Comparison of ENCODE assay signal across 32 cellular contexts in the genomic region with DNA sequence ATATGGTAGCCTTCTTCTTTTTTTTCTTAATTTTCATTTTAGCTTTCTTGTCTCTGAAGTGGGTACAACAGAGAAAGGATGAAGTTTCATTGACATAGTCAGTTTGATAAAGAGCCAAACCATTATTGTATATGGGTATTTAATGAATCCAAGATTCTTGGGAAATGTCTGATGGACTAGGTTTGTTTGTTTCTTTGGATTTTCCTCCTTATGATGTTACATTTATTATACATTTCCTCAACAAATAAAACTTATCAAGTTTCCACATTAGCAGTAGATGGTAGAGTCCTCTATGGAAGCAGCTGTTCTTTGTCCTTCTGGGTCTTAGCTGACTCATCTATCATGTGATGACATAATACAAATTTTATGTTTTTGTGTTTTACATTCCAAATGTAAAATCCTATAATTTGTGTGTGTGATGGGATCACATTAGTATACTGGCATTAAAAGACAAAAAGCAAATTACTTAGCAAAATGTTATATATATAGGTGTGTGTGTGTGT. TPM values are rescaled to one million over a fixed set of nuclear protein-coding genes. Genes with fewer than 3 reads are reported as not detected.
DNase-seq lines count a peak whose midpoint lies in the region; ATAC-seq, FAIRE-seq and TF ChIP-seq lines count a peak whose summit lies in the region.
"Had no signal": no experiment of that assay in that cellular context is flagged by ENCODE, and none has a peak within 500 bp of the region (broad histone marks: within the 10 kb centered on the region; RNA-seq: fewer than 3 reads in every experiment).

No MANE protein-coding gene starts in this region.

- H3K27ac ChIP-seq in ACC112 (ENCODE audit: low read depth, low read length), result peak overlapping the region; percentile 46; the same call in 1 of the 2 replicates
- H3K27ac ChIP-seq in endothelial cell of umbilical vein (ENCODE audit: insufficient read depth, low read depth, low read length), result no peak overlapping the region
- no peak overlapping the region for H3K27ac ChIP-seq in MM.1S (ENCODE audit: low read length)
- H3K27ac ChIP-seq in coronary artery, result no peak overlapping the region
- H3K27ac ChIP-seq: heart right ventricle, lower lobe of right lung had no signal

- peaks cover 58% of the 10 kb centered on the region for H3K4me1 Mint-ChIP-seq in HFFc6 (ENCODE audit: low read depth)
- H3K4me1 Mint-ChIP-seq: activated CD4-positive, alpha-beta memory T cell treated with anti-CD3 and anti-CD28 coated beads, Interleukin-2, amount 10 ng/mL, durations not matched to agents 7 days and 5 days; CD4-positive, CD25-positive, alpha-beta regulatory T cell had no signal

- H3K4me3 ChIP-seq in ACC112 (ENCODE audit: low read depth, low read length), result no peak overlapping the region
- H3K4me3 ChIP-seq in endothelial cell of umbilical vein (replicated peaks in 1 of 3; ENCODE audit: insufficient read depth in 1 of 3, low read depth in 1 of 3, low read length in 3 of 3), result no peak overlapping the region
- H3K4me3 ChIP-seq in MM.1S (ENCODE audit: low read length), result no peak overlapping the region
- H3K4me3 ChIP-seq in coronary artery, result no peak overlapping the region
- H3K4me3 ChIP-seq in BE2C (ENCODE audit: low read depth, low read length), result no peak overlapping the region
- H3K4me3 ChIP-seq: heart right ventricle, lower lobe of right lung, skin epidermis had no signal

- H3K9me1 ChIP-seq in endothelial cell of umbilical vein (replicated peaks; ENCODE audit: control insufficient read depth, extremely low read depth, insufficient read depth, low read length), result no peaks in the 10 kb centered on the region

- TF ChIP-seq CTCF in HFFc6 (IDR thresholded peaks at IDR 0.05), result no peak
- TF ChIP-seq CTCF in endothelial cell of umbilical vein (IDR thresholded peaks at IDR 0.05; ENCODE audit: extremely low read depth in 1 of 2, insufficient read depth in 1 of 2, low read depth in 1 of 2, low read length in 2 of 2), result no peak
- no peak for TF ChIP-seq CTCF in MM.1S (IDR thresholded peaks at IDR 0.05; ENCODE audit: low read length)
- no peak for TF ChIP-seq CTCF in coronary artery (IDR thresholded peaks at IDR 0.05)
- no peak for TF ChIP-seq CTCF in BE2C (IDR thresholded peaks at IDR 0.05; ENCODE audit: low read depth, low read length)

- H3K79me2 ChIP-seq in ACC112 (ENCODE audit: control insufficient read depth, insufficient read depth, low read length, unreplicated experiment), result no peaks in the 10 kb centered on the region
- H3K79me2 ChIP-seq in endothelial cell of umbilical vein (ENCODE audit: control insufficient read depth, insufficient read depth, low read length), result no peaks in the 10 kb centered on the region
- H3K79me2 ChIP-seq in MM.1S (ENCODE audit: low read length), result no peaks in the 10 kb centered on the region

- H3K4me1 ChIP-seq in ACC112 (ENCODE audit: control insufficient read depth, insufficient read depth, low read length, unreplicated experiment), result peaks cover 15% of the 10 kb centered on the region
- peaks cover under 1% of the 10 kb centered on the region for H3K4me1 ChIP-seq in endothelial cell of umbilical vein (ENCODE audit: control insufficient read depth, extremely low read depth, insufficient read depth, low read length)
- no peaks in the 10 kb centered on the region for H3K4me1 ChIP-seq in MM.1S (ENCODE audit: low read length)
- H3K4me1 ChIP-seq in BE2C, result no peaks in the 10 kb centered on the region

- H3F3A ChIP-seq in MM.1S (ENCODE audit: insufficient read depth, low read length), result no peaks in the 10 kb centered on the region

- CTCF ChIA-PET in endothelial cell of umbilical vein (lab: Charles Lee), result no interaction called here

- H3K9me3 Mint-ChIP-seq in HFFc6, result no peaks in the 10 kb centered on the region
- H3K9me3 Mint-ChIP-seq: activated CD4-positive, alpha-beta memory T cell treated with anti-CD3 and anti-CD28 coated beads, Interleukin-2, amount 10 ng/mL, durations not matched to agents 7 days and 5 days; activated T-helper 1 cell treated with anti-CD3 and anti-CD28 coated beads, Interleukin-12 subunit alpha, Interleukin-12 subunit beta, Interleukin-2, Interleukin-4 antibody, amounts not matched to agents 30 ng/mL and 10 ng/mL and 1 ng/mL, durations not matched to agents 14 hours and 24 hours and 36 hours; natural killer cell treated with Interleukin-12 subunit alpha and Interleukin-12 subunit beta and Interleukin-15 and Interleukin-18, amount 100 ng/mL, for 72 hours; type B pancreatic cell had no signal

- H3K36me3 ChIP-seq in ACC112 (ENCODE audit: insufficient read depth, low read length) (no peaks in the 10 kb centered on the region), endothelial cell of umbilical vein (ENCODE audit: control insufficient read depth in 2 of 2, extremely low read depth in 1 of 2, insufficient read depth in 2 of 2, low read length in 2 of 2) (no peaks in the 10 kb centered on the region), MM.1S (replicated peaks; ENCODE audit: insufficient read depth, low read length) (no peaks in the 10 kb centered on the region), BE2C (no peaks in the 10 kb centered on the region)
- H3K36me3 ChIP-seq: heart right ventricle, lower lobe of right lung had no signal

- ATAC-seq in HG02852 (IDR thresholded peaks at IDR 0.05; ENCODE audit: unreplicated experiment), result no peak
- ATAC-seq: heart right ventricle; lower lobe of right lung; natural killer cell treated with Interleukin-12 subunit alpha and Interleukin-12 subunit beta and Interleukin-15 and Interleukin-18, amount 100 ng/mL, for 72 hours had no signal

- intact Hi-C loops in endothelial cell of umbilical vein (cut with micrococcal nuclease), result no loop called here

- BruUV-seq in endothelial cell of umbilical vein (replicated peaks; lab: Mats Ljungman, UMichigan), result no TSS peak

- H3K9ac ChIP-seq in endothelial cell of umbilical vein (replicated peaks; ENCODE audit: extremely low read depth, insufficient read depth, low read length) (no peak overlapping the region), MM.1S (ENCODE audit: low read length) (no peak overlapping the region)

- no peak for TF ChIP-seq POLR2A in endothelial cell of umbilical vein (IDR thresholded peaks at IDR 0.05; ENCODE audit: low read depth, low read length)

- peak overlapping the region; percentile 34 for H2AFZ ChIP-seq in ACC112 (ENCODE audit: low read length, unreplicated experiment)
- no peak overlapping the region for H2AFZ ChIP-seq in endothelial cell of umbilical vein (ENCODE audit: low read depth, low read length)
- no peak overlapping the region for H2AFZ ChIP-seq in MM.1S (ENCODE audit: low read length)

- no peaks in the 10 kb centered on the region for H3K9me2 ChIP-seq in MM.1S (replicated peaks; ENCODE audit: insufficient read depth, low read length)

- H3K4me2 ChIP-seq in endothelial cell of umbilical vein (ENCODE audit: insufficient read depth, low read length) (no peak overlapping the region), MM.1S (ENCODE audit: low read depth, low read length) (no peak overlapping the region)

- FAIRE-seq in endothelial cell of umbilical vein (lab: Jason Lieb, UNC), result no peak
- FAIRE-seq: D721Med, frontal cortex, GM12891, RCC 7860 had no signal

- no peak overlapping the region for H3K4me3 Mint-ChIP-seq in HFFc6
- H3K4me3 Mint-ChIP-seq: activated CD4-positive, alpha-beta memory T cell treated with anti-CD3 and anti-CD28 coated beads, Interleukin-2, amount 10 ng/mL, durations not matched to agents 7 days and 5 days; activated T-helper 1 cell treated with anti-CD3 and anti-CD28 coated beads, Interleukin-12 subunit alpha, Interleukin-12 subunit beta, Interleukin-2, Interleukin-4 antibody, amounts not matched to agents 30 ng/mL and 10 ng/mL and 1 ng/mL, durations not matched to agents 14 hours and 24 hours and 36 hours; brain; CD4-positive, CD25-positive, alpha-beta regulatory T cell; natural killer cell treated with Interleukin-12 subunit alpha and Interleukin-12 subunit beta and Interleukin-15 and Interleukin-18, amount 100 ng/mL, for 72 hours; type B pancreatic cell had no signal

- H3K36me3 Mint-ChIP-seq in HFFc6 (ENCODE audit: low read depth), result no peaks in the 10 kb centered on the region
- H3K36me3 Mint-ChIP-seq: brain; CD4-positive, CD25-positive, alpha-beta regulatory T cell; natural killer cell treated with Interleukin-12 subunit alpha and Interleukin-12 subunit beta and Interleukin-15 and Interleukin-18, amount 100 ng/mL, for 72 hours; type B pancreatic cell had no signal

- dilution Hi-C loops in endothelial cell of umbilical vein (cut with MboI; ENCODE audit: extremely low pct_ligation_motif_present, low sequenced_read_pairs), result no loop called here

- DNase-seq in HFFc6 (no peak), endothelial cell of umbilical vein (ENCODE audit: low read depth, low spot score) (no peak), iris pigment epithelial cell (ENCODE audit: low read depth) (peak; percentile 45), MM.1S (no peak), coronary artery (ENCODE audit: low spot score) (no peak), BE2C (no peak)
- DNase-seq: 8988T; activated CD4-positive, alpha-beta memory T cell treated with anti-CD3 and anti-CD28 coated beads, Interleukin-2, amount 10 ng/mL, durations not matched to agents 7 days and 5 days; activated CD8-positive, alpha-beta memory T cell treated with anti-CD3 and anti-CD28 coated beads, Interleukin-2, amount 50 U/mL, for 48 hours; activated naive CD4-positive, alpha-beta T cell treated with anti-CD3 and anti-CD28 coated beads, Interleukin-2, amount 50 U/mL, for 16 hours; CD4-positive, CD25-positive, alpha-beta regulatory T cell; effector CD4-positive, alpha-beta T cell; H7; heart right ventricle; kidney glomerular epithelial cell; lower lobe of right lung; midbrain; NCI-H2107; occipital lobe; SIG-M5; stimulated activated naive CD4-positive, alpha-beta T cell had no signal

- peak overlapping the region; percentile 22; the same call in 1 of the 2 replicates for H3K27ac Mint-ChIP-seq in HFFc6
- H3K27ac Mint-ChIP-seq: activated CD4-positive, alpha-beta memory T cell treated with anti-CD3 and anti-CD28 coated beads, Interleukin-2, amount 10 ng/mL, durations not matched to agents 7 days and 5 days; activated T-helper 1 cell treated with anti-CD3 and anti-CD28 coated beads, Interleukin-12 subunit alpha, Interleukin-12 subunit beta, Interleukin-2, Interleukin-4 antibody, amounts not matched to agents 30 ng/mL and 10 ng/mL and 1 ng/mL, durations not matched to agents 14 hours and 24 hours and 36 hours; brain; CD4-positive, CD25-positive, alpha-beta regulatory T cell; natural killer cell treated with Interleukin-12 subunit alpha and Interleukin-12 subunit beta and Interleukin-15 and Interleukin-18, amount 100 ng/mL, for 72 hours; type B pancreatic cell had no signal

- H3K27me3 ChIP-seq in ACC112 (ENCODE audit: insufficient read depth, low read length) (peaks cover 15% of the 10 kb centered on the region), endothelial cell of umbilical vein (ENCODE audit: control insufficient read depth in 2 of 2, insufficient read depth in 2 of 2, low read length in 2 of 2) (peaks cover 12 to 22% of the 10 kb centered on the region in 2 experiments), MM.1S (replicated peaks; ENCODE audit: insufficient read depth, low read length) (no peaks in the 10 kb centered on the region), BE2C (peaks cover 13% of the 10 kb centered on the region)

- no peaks in the 10 kb centered on the region for H4K20me1 ChIP-seq in endothelial cell of umbilical vein (replicated peaks; ENCODE audit: control insufficient read depth, extremely low read depth, insufficient read depth, low read length)
- H4K20me1 ChIP-seq in MM.1S (ENCODE audit: insufficient read depth, low read length), result no peaks in the 10 kb centered on the region

- H3K27me3 Mint-ChIP-seq in HFFc6 (ENCODE audit: insufficient read depth), result no peaks in the 10 kb centered on the region

- H3K9me3 ChIP-seq in endothelial cell of umbilical vein (replicated peaks; ENCODE audit: control insufficient read depth, insufficient read depth, low read length), result no peaks in the 10 kb centered on the region
- H3K9me3 ChIP-seq in MM.1S (replicated peaks; ENCODE audit: insufficient read depth, low read length), result no peaks in the 10 kb centered on the region
- H3K9me3 ChIP-seq in BE2C, result no peaks in the 10 kb centered on the region
- H3K9me3 ChIP-seq: heart right ventricle, lower lobe of right lung had no signal

- POLR2A ChIA-PET in endothelial cell of umbilical vein (lab: Charles Lee), result no interaction called here

RNA-seq across cellular contexts. Expression of a gene that starts 6.0 kb away (rescaled TPM):
- 1 to 10 TPM; 1.1 to 2.4 (median 1.3) TPM for total RNA-seq in HFFc6 (2021; fragmentation: NEBNext Ultra II Directional; extraction: Animal tissue kit (Norgen Biotek cat#: 25700))
- total RNA-seq in endothelial cell of umbilical vein, result not detected in 2 replicates
- polyA plus RNA-seq in endothelial cell of umbilical vein, result 0.02 and 0.03 TPM in 2 replicates
- 0.01 TPM in 1 of 2 replicates, not detected in the other for polyA plus RNA-seq in endothelial cell of umbilical vein (2011; cell fraction: cytosol; rRNA removed)
- 0.21 and 0.30 TPM in 2 replicates for polyA plus RNA-seq in endothelial cell of umbilical vein (2011; cell fraction: nucleus; rRNA removed)
- 0.03 TPM in 1 of 2 replicates, not detected in the other for polyA plus RNA-seq in endothelial cell of umbilical vein (2012)
- 0.06 TPM in 1 of 2 replicates, not detected in the other for polyA minus RNA-seq in endothelial cell of umbilical vein
- not detected for polyA minus RNA-seq in endothelial cell of umbilical vein (2011; cell fraction: cytosol; rRNA and poly(A)+ RNA removed)
- 0.10 and 0.34 TPM in 2 replicates for polyA minus RNA-seq in endothelial cell of umbilical vein (2011; cell fraction: nucleus; rRNA and poly(A)+ RNA removed)
- 0.20 TPM for polyA plus RNA-seq in BE2C (2012; ENCODE audit: insufficient read depth, insufficient read length, low read depth)
- total RNA-seq: activated CD4-positive, alpha-beta memory T cell treated with anti-CD3 and anti-CD28 coated beads, Interleukin-2, amount 10 ng/mL, durations not matched to agents 7 days and 5 days; activated T-helper 1 cell treated with anti-CD3 and anti-CD28 coated beads, Interleukin-12 subunit alpha, Interleukin-12 subunit beta, Interleukin-2, Interleukin-4 antibody, amounts not matched to agents 30 ng/mL and 10 ng/mL and 1 ng/mL, durations not matched to agents 14 hours and 24 hours and 36 hours; natural killer cell treated with Interleukin-12 subunit alpha and Interleukin-12 subunit beta and Interleukin-15 and Interleukin-18, amount 100 ng/mL, for 72 hours had no signal
- polyA plus RNA-seq: CD4-positive, CD25-positive, alpha-beta regulatory T cell had no signal
